Comparison of ENCODE assay signal across 8 cellular contexts in genomic region chr1:214440219-214440965, GRCh38.
A peak's percentile ranks its signal among the peaks of the same experiment; 100 is the strongest.
DNase-seq lines count a peak whose midpoint lies in the region; ATAC-seq and TF ChIP-seq lines count a peak whose summit lies in the region.

No MANE protein-coding gene starts in this region.

- 55% methylated on average over 4 of the region's 4 CpGs; no CpG with 5 or more reads in 1 of the 2 donors for WGBS in transverse colon (ENCODE audit: low coverage in 1 of 2), 2 donors

- no peak for TF ChIP-seq POLR2A in transverse colon (IDR thresholded peaks at IDR 0.05)

- TF ChIP-seq EP300 in transverse colon (IDR thresholded peaks at IDR 0.05; ENCODE audit: low read depth), result no peak

- peaks cover 7% of the 10 kb centered on the region for H3K27me3 Mint-ChIP-seq in activated T-cell treated with anti-CD3 and anti-CD28 coated beads, Interleukin-2, amount 50 U/mL, for 4 hours (ENCODE audit: low read depth)
- H3K27me3 Mint-ChIP-seq in immature natural killer cell (ENCODE audit: low read depth in 3 of 3), result peaks cover 0 to 9% (median 4%) of the 10 kb centered on the region in 3 donors

- no peak for ATAC-seq in activated T-cell treated with anti-CD3 and anti-CD28 coated beads, Interleukin-2, amount 50 U/mL, for 4 hours
- ATAC-seq in HG02588 (IDR thresholded peaks at IDR 0.05; ENCODE audit: unreplicated experiment), result no peak

- no peaks in the 10 kb centered on the region for H3K9me3 Mint-ChIP-seq in activated T-cell treated with anti-CD3 and anti-CD28 coated beads, Interleukin-2, amount 50 U/mL, for 4 hours
- H3K9me3 Mint-ChIP-seq in immature natural killer cell, result no peaks in the 10 kb centered on the region

- peaks cover 34% of the 10 kb centered on the region for H3K4me1 Mint-ChIP-seq in activated T-cell treated with anti-CD3 and anti-CD28 coated beads, Interleukin-2, amount 50 U/mL, for 4 hours (ENCODE audit: low read depth)
- H3K4me1 Mint-ChIP-seq in immature natural killer cell, result peaks cover 29 to 36% of the 10 kb centered on the region in 2 donors

- no peak for DNase-seq in activated T-cell treated with anti-CD3 and anti-CD28 coated beads, Interleukin-2, amount 50 U/mL, for 4 hours
- DNase-seq in activated T-cell treated with anti-CD3 and anti-CD28 coated beads, Interleukin-2, amount 50 U/mL, for 1 hour, result no peak
- no peak for DNase-seq in WERI-Rb-1
- DNase-seq in immature natural killer cell, result no peak
- DNase-seq in transverse colon, result no peak
- DNase-seq in foreskin fibroblast, result no peak
- no peak for DNase-seq in NCI-H1694 treated with DMSO at 0.1 percent for 48 hours (lab: John Stamatoyannopoulos, UW)

- no peaks in the 10 kb centered on the region for H3K36me3 ChIP-seq in WERI-Rb-1
- H3K36me3 ChIP-seq in transverse colon, result no peaks in the 10 kb centered on the region

- peaks cover 11 to 41% (median 20%) of the 10 kb centered on the region in 4 donors for H3K4me1 ChIP-seq in transverse colon

- intact Hi-C loops in transverse colon (cut with DNase I; ENCODE audit: low total_unique reads), result no loop called here

- no peaks in the 10 kb centered on the region for H3K27me3 ChIP-seq in WERI-Rb-1 (ENCODE audit: insufficient read depth, low read depth, severe bottlenecking)
- H3K27me3 ChIP-seq in transverse colon, result no peaks in the 10 kb centered on the region

- peak overlapping the region; percentile 80 for H3K27ac ChIP-seq in WERI-Rb-1
- peak overlapping the region in 3 of 4 donors; percentile 24 to 46 (median 26) for H3K27ac ChIP-seq in transverse colon

- in situ Hi-C loops in transverse colon (cut with MboI; ENCODE audit: low pct_ligation_motif_present in 1 of 4, low pct_unique_long_range_greater_than_20kb in 1 of 4, low sequenced_read_pairs in 3 of 4), result no loop called here

- H3K4me3 ChIP-seq in WERI-Rb-1 (ENCODE audit: low read depth, low read length) (no peak overlapping the region), transverse colon (no peak overlapping the region), foreskin fibroblast (ENCODE audit: low read depth in 1 of 2, low read length in 2 of 2) (no peak overlapping the region)

- H3K4me3 Mint-ChIP-seq in activated T-cell treated with anti-CD3 and anti-CD28 coated beads, Interleukin-2, amount 50 U/mL, for 4 hours, result peak overlapping the region; percentile 26
- peak overlapping the region in 3 of 5 donors; percentile 17 to 77 (median 76) for H3K4me3 Mint-ChIP-seq in immature natural killer cell

- TF ChIP-seq CTCF in WERI-Rb-1 (IDR thresholded peaks at IDR 0.05; ENCODE audit: low read depth, low read length) (no peak), transverse colon (IDR thresholded peaks at IDR 0.05) (no peak), foreskin fibroblast (IDR thresholded peaks at IDR 0.05; ENCODE audit: low read depth, low read length) (no peak)

- H3K27ac Mint-ChIP-seq in immature natural killer cell, result peak overlapping the region in 5 of 6 donors; percentile 31 to 91 (median 68)

- H3K36me3 Mint-ChIP-seq in activated T-cell treated with anti-CD3 and anti-CD28 coated beads, Interleukin-2, amount 50 U/mL, for 4 hours (ENCODE audit: insufficient read depth), result no peaks in the 10 kb centered on the region
- no peaks in the 10 kb centered on the region for H3K36me3 Mint-ChIP-seq in immature natural killer cell

- H3K9me3 ChIP-seq in WERI-Rb-1 (ENCODE audit: severe bottlenecking), result peaks cover 3% of the 10 kb centered on the region
- no peaks in the 10 kb centered on the region for H3K9me3 ChIP-seq in transverse colon
